14 cellular contexts compared by ENCODE assay signal in the genomic region with DNA sequence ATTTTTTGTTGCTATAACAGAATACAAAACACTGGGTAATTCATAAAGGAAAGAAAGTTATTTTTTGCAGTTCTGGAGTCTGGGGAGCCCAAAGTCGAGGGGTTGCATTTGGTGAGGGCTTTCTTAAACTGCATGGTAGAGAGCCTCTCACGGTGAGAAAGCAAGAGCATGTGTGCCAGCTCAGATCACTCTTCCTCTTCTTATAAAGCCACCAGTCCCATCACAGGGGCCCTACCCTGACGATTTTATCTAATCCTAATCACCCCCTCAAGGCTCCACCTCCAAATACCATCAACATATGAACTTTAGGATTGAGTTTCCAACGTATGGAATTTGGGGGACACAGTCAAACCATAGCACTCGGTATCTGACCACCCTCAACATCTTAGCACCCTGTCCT. TPM values are rescaled to one million over a fixed set of nuclear protein-coding genes. Genes with fewer than 3 reads are reported as not detected.
DNase-seq lines count a peak whose midpoint lies in the region; ATAC-seq, FAIRE-seq and TF ChIP-seq lines count a peak whose summit lies in the region.
"Had no signal": no experiment of that assay in that cellular context is flagged by ENCODE, and none has a peak within 500 bp of the region (broad histone marks: within the 10 kb centered on the region; RNA-seq: fewer than 3 reads in every experiment).

No MANE protein-coding gene starts in this region.

- TF ChIP-seq RAD21 in HepG2 (CRISPR knock-in tag; IDR thresholded peaks at IDR 0.05) = no peak

- peaks cover 4% of the 10 kb centered on the region; the same call in 1 of the 2 replicates for H4K20me1 ChIP-seq in HepG2 (ENCODE audit: insufficient read depth, low read length)

- no peak for TF ChIP-seq CTCF in HepG2 (CRISPR knock-in tag; IDR thresholded peaks at IDR 0.05)
- TF ChIP-seq CTCF in right lobe of liver (IDR thresholded peaks at IDR 0.05) = no peak
- TF ChIP-seq CTCF in endothelial cell (IDR thresholded peaks at IDR 0.05; ENCODE audit: unreplicated experiment) = no peak
- no peak for TF ChIP-seq CTCF in type B pancreatic cell (conservative IDR thresholded peaks at IDR 0.05)
- TF ChIP-seq CTCF in pancreas (IDR thresholded peaks at IDR 0.05) = no peak

- peaks cover 25% of the 10 kb centered on the region for H3K79me2 ChIP-seq in HepG2 (ENCODE audit: insufficient read depth, low read length)

- H3K9me3 Mint-ChIP-seq in T-cell (no peaks in the 10 kb centered on the region), endothelial cell (ENCODE audit: unreplicated experiment) (no peaks in the 10 kb centered on the region), type B pancreatic cell (no peaks in the 10 kb centered on the region)

- in situ Hi-C loops in HepG2 (cut with HindIII; ENCODE audit: extremely low pct_ligation_motif_present, low pct_unique_long_range_greater_than_20kb) = no loop called here

- POLR2A ChIA-PET in HepG2 (lab: Yijun Ruan, JAX) = no interaction called here
- POLR2A ChIA-PET in T-cell (lab: Charles Lee) = no interaction called here

- ATAC-seq in HepG2 = no peak
- no peak for ATAC-seq in right lobe of liver
- no peak for ATAC-seq in T-cell (replicated peaks in 1 of 4)
- no peak for ATAC-seq in GM21360 (IDR thresholded peaks at IDR 0.05; ENCODE audit: unreplicated experiment)
- no peak for ATAC-seq in HG02840 (IDR thresholded peaks at IDR 0.05; ENCODE audit: low FRiP score, unreplicated experiment)
- no peak for ATAC-seq in pancreas

- H3K4me3 Mint-ChIP-seq in T-cell (peak overlapping the region in 2 of 3 donors; percentile 84 to 92), endothelial cell (ENCODE audit: unreplicated experiment) (peak overlapping the region; percentile 96), type B pancreatic cell (peak overlapping the region; percentile 96)

- H3K4me1 Mint-ChIP-seq in T-cell (peaks cover 53 to 65% (median 53%) of the 10 kb centered on the region in 3 donors), endothelial cell (ENCODE audit: unreplicated experiment) (peaks cover 16% of the 10 kb centered on the region), type B pancreatic cell (ENCODE audit: unreplicated experiment) (peaks cover 28% of the 10 kb centered on the region)

- no TSS peak for BruUV-seq in HepG2 (replicated peaks; lab: Mats Ljungman, UMichigan)

- CTCF ChIA-PET in HepG2 (lab: Yijun Ruan, JAX; ENCODE audit: low intra/inter-chr PET ratio, low total read pairs) (no interaction called here), T-cell (lab: Charles Lee) (no interaction called here)

- 94% methylated on average over 5 of the region's 5 CpGs for WGBS in HepG2 (ENCODE audit: low lambda C conversion rate)
- 75% methylated on average over 3 of the region's 5 CpGs for WGBS in right lobe of liver (ENCODE audit: insufficient coverage, low coverage, low lambda C conversion rate, missing lambda C conversion rate)
- 79 to 83% methylated on average over 5 of the region's 5 CpGs for WGBS in pancreas, 2 donors

- H3K27ac ChIP-seq in HepG2 (ENCODE audit: extremely low read length, insufficient read depth, low read length) (no peak overlapping the region), right lobe of liver (no peak overlapping the region), pancreas (no peak overlapping the region)
- H3K27ac ChIP-seq: epithelial cell of prostate had no signal

- H3K27ac Mint-ChIP-seq in T-cell (peak overlapping the region; percentile 85 to 93), endothelial cell (ENCODE audit: unreplicated experiment) (peak overlapping the region; percentile 99), type B pancreatic cell (peak overlapping the region; percentile 93)

- no peak overlapping the region for H3K4me2 ChIP-seq in HepG2 (ENCODE audit: low read depth, low read length)

- intact Hi-C loops in HepG2 (cut with micrococcal nuclease; ENCODE audit: unreplicated experiment) = no loop called here
- intact Hi-C loops in right lobe of liver (cut with DNase I) = no loop called here
- intact Hi-C loops in pancreas (cut with DNase I) = no loop called here

- H3K27me3 Mint-ChIP-seq in T-cell (no peaks in the 10 kb centered on the region), endothelial cell (ENCODE audit: unreplicated experiment) (peaks cover 4% of the 10 kb centered on the region), type B pancreatic cell (no peaks in the 10 kb centered on the region)

- no peak overlapping the region for H3K9ac ChIP-seq in HepG2 (ENCODE audit: insufficient read depth, low read depth, low read length)

- TF ChIP-seq POLR2A in HepG2 (IDR thresholded peaks at IDR 0.05; ENCODE audit: insufficient read depth in 1 of 2, low read depth in 2 of 2, low read length in 2 of 2) = no peak
- TF ChIP-seq POLR2A in right lobe of liver (IDR thresholded peaks at IDR 0.05) = no peak

- H3K36me3 ChIP-seq in HepG2 (replicated peaks in 1 of 2; ENCODE audit: control insufficient read depth in 1 of 2, insufficient read depth in 2 of 2, low read length in 2 of 2) = peaks cover 3 to 4% of the 10 kb centered on the region in 2 experiments; a peak in 2 of 5 replicates
- H3K36me3 ChIP-seq in right lobe of liver = peaks cover 0 to 12% (median 5%) of the 10 kb centered on the region in 4 donors
- peaks cover 0 to 4% (median 4%) of the 10 kb centered on the region in 3 donors for H3K36me3 ChIP-seq in pancreas

- H3K9me3 ChIP-seq in HepG2 (ENCODE audit: low read length) (no peaks in the 10 kb centered on the region), right lobe of liver (no peaks in the 10 kb centered on the region), pancreas (no peaks in the 10 kb centered on the region)
- H3K9me3 ChIP-seq: BE2C, SJSA1 had no signal

- peaks cover 38% of the 10 kb centered on the region for H3K4me1 ChIP-seq in HepG2 (ENCODE audit: insufficient read depth, low read length)
- peaks cover 0 to 20% (median 2%) of the 10 kb centered on the region in 4 donors for H3K4me1 ChIP-seq in right lobe of liver
- peaks cover 0 to 12% (median 10%) of the 10 kb centered on the region in 3 donors for H3K4me1 ChIP-seq in pancreas

- H3K27me3 ChIP-seq in HepG2 (ENCODE audit: control insufficient read depth in 1 of 2, insufficient read depth in 2 of 2, low read length in 2 of 2) (no peaks in the 10 kb centered on the region), right lobe of liver (no peaks in the 10 kb centered on the region), pancreas (no peaks in the 10 kb centered on the region)
- H3K27me3 ChIP-seq: BE2C, brain microvascular endothelial cell, SJSA1 had no signal

- H3K36me3 Mint-ChIP-seq in T-cell = peaks cover 5% of the 10 kb centered on the region
- peaks cover 5% of the 10 kb centered on the region for H3K36me3 Mint-ChIP-seq in endothelial cell (ENCODE audit: low read depth, unreplicated experiment)
- peaks cover 9% of the 10 kb centered on the region for H3K36me3 Mint-ChIP-seq in type B pancreatic cell

- no peak for TF ChIP-seq EP300 in HepG2 (IDR thresholded peaks at IDR 0.05; ENCODE audit: low read depth in 2 of 2, low read length in 2 of 2)
- TF ChIP-seq EP300 in HepG2 (CRISPR knock-in tag; IDR thresholded peaks at IDR 0.05; ENCODE audit: borderline replicate concordance) = no peak

- no peak for FAIRE-seq in HepG2 (lab: Jason Lieb, UNC)
- FAIRE-seq in pancreas (lab: Jason Lieb, UNC) = no peak

- no peak overlapping the region; a peak in 1 of 6 replicates for H3K4me3 ChIP-seq in HepG2 (replicated peaks in 1 of 3; ENCODE audit: insufficient read depth in 1 of 3, low read depth in 2 of 3, low read length in 3 of 3)
- no peak overlapping the region for H3K4me3 ChIP-seq in right lobe of liver
- no peak overlapping the region for H3K4me3 ChIP-seq in pancreas

- H2AFZ ChIP-seq in HepG2 (ENCODE audit: low read length) = peak overlapping the region; percentile 95

- DNase-seq in HepG2 (ENCODE audit: low spot score) = no peak
- DNase-seq in right lobe of liver = no peak
- DNase-seq in T-cell = no peak
- DNase-seq in endothelial cell (ENCODE audit: low spot score) = no peak
- no peak for DNase-seq in type B pancreatic cell (ENCODE audit: extremely low spot score, unreplicated experiment)
- no peak for DNase-seq in pancreas
- DNase-seq: activated CD8-positive, alpha-beta memory T cell treated with anti-CD3 and anti-CD28 coated beads for 24 hours; BE2C; brain microvascular endothelial cell; NCI-H446 treated with DMSO at 0.1 percent for 48 hours had no signal

RNA-seq across cellular contexts. Expression of a gene that starts 1.0 kb away (rescaled TPM):
- total RNA-seq in HepG2 (2016; rRNA removed; fragmentation: Illumina TruSeq; extraction: Trizol) (16.3 and 27.9 TPM in 2 replicates), right lobe of liver (10 to 100 TPM in 5 of 6 experiments, 1 to 10 TPM in 1; 9.9 to 15.5 (median 12.4) TPM), T-cell (10 to 100 TPM; 70.6 to 87.2 (median 73.3) TPM), endothelial cell (ENCODE audit: unreplicated experiment) (65.0 TPM), type B pancreatic cell (ENCODE audit: low replicate concordance) (46.7 and 69.2 TPM in 2 replicates), pancreas (10 to 100 TPM; 10.7 to 24.9 (median 13.1) TPM)
- 6.2 and 7.1 TPM in 2 replicates for total RNA-seq in HepG2 (2016; cell fraction: cytosol; rRNA removed; fragmentation: Illumina TruSeq; extraction: Trizol; ENCODE audit: low read depth)
- total RNA-seq in HepG2 (2016; cell fraction: insoluble cytoplasmic fraction; rRNA removed; fragmentation: Illumina TruSeq; extraction: Trizol) = 14.0 and 27.8 TPM in 2 replicates
- total RNA-seq in HepG2 (2016; cell fraction: membrane; rRNA removed; fragmentation: Illumina TruSeq; extraction: Trizol) = 10.0 and 13.7 TPM in 2 replicates
- total RNA-seq in HepG2 (2016; cell fraction: nucleus; rRNA removed; fragmentation: Illumina TruSeq; extraction: Trizol) = 37.6 and 44.2 TPM in 2 replicates
- polyA plus RNA-seq in HepG2 (2011; rRNA removed) (20.9 and 26.3 TPM in 2 replicates), pancreas (10 to 100 TPM; 15.9 to 20.4 TPM)
- 15.1 and 16.2 TPM in 2 replicates for polyA plus RNA-seq in HepG2 (2011; cell fraction: cytosol; rRNA removed)
- polyA plus RNA-seq in HepG2 (2011; cell fraction: nucleus; rRNA removed) = 91.2 and 91.4 TPM in 2 replicates
- 16.7 and 21.2 TPM in 2 replicates for polyA plus RNA-seq in HepG2 (2012)
- polyA plus RNA-seq in HepG2 (2016; cell fraction: cytosol; fragmentation: Illumina TruSeq; extraction: Trizol; ENCODE audit: low read depth) = 1.0 and 1.3 TPM in 2 replicates
- 10.0 and 11.4 TPM in 2 replicates for polyA plus RNA-seq in HepG2 (2016; cell fraction: insoluble cytoplasmic fraction; fragmentation: Illumina TruSeq; extraction: Trizol; ENCODE audit: low read depth)
- 2.5 and 2.7 TPM in 2 replicates for polyA plus RNA-seq in HepG2 (2016; cell fraction: membrane; fragmentation: Illumina TruSeq; extraction: Trizol; ENCODE audit: low read depth)
- 50.1 TPM in 2 replicates for polyA plus RNA-seq in HepG2 (2016; cell fraction: nucleus; fragmentation: Illumina TruSeq; extraction: Trizol; ENCODE audit: insufficient read depth, low read depth)
- 42.0 and 70.7 TPM in 2 replicates for polyA minus RNA-seq in HepG2 (2011; rRNA and poly(A)+ RNA removed; ENCODE audit: low replicate concordance)
- polyA minus RNA-seq in HepG2 (2011; cell fraction: cytosol; rRNA and poly(A)+ RNA removed) = 12.7 and 13.3 TPM in 2 replicates
- polyA minus RNA-seq in HepG2 (2011; cell fraction: nucleus; rRNA and poly(A)+ RNA removed) = 70.0 and 73.5 TPM in 2 replicates

RNA-seq across cellular contexts. Expression of a gene that starts 37.1 kb away (rescaled TPM):
- total RNA-seq in HepG2 (2016; rRNA removed; fragmentation: Illumina TruSeq; extraction: Trizol) (not detected in 2 replicates), right lobe of liver (not detected), T-cell (not detected), endothelial cell (ENCODE audit: unreplicated experiment) (not detected), type B pancreatic cell (ENCODE audit: low replicate concordance) (1.4 and 19.8 TPM in 2 replicates), pancreas (not detected)
- not detected in 2 replicates for total RNA-seq in HepG2 (2016; cell fraction: cytosol; rRNA removed; fragmentation: Illumina TruSeq; extraction: Trizol; ENCODE audit: low read depth)
- not detected in 2 replicates for total RNA-seq in HepG2 (2016; cell fraction: insoluble cytoplasmic fraction; rRNA removed; fragmentation: Illumina TruSeq; extraction: Trizol)
- total RNA-seq in HepG2 (2016; cell fraction: membrane; rRNA removed; fragmentation: Illumina TruSeq; extraction: Trizol) = not detected in 2 replicates
- total RNA-seq in HepG2 (2016; cell fraction: nucleus; rRNA removed; fragmentation: Illumina TruSeq; extraction: Trizol) = not detected in 2 replicates
- polyA plus RNA-seq in HepG2 (2011; rRNA removed) (not detected in 2 replicates), pancreas (under 1 TPM in 1 of 2 donors, not detected in 1; 0.35 TPM)
- not detected in 2 replicates for polyA plus RNA-seq in HepG2 (2011; cell fraction: cytosol; rRNA removed)
- not detected in 2 replicates for polyA plus RNA-seq in HepG2 (2011; cell fraction: nucleus; rRNA removed)
- polyA plus RNA-seq in HepG2 (2012) = not detected in 2 replicates
- not detected in 2 replicates for polyA plus RNA-seq in HepG2 (2016; cell fraction: cytosol; fragmentation: Illumina TruSeq; extraction: Trizol; ENCODE audit: low read depth)
- polyA plus RNA-seq in HepG2 (2016; cell fraction: insoluble cytoplasmic fraction; fragmentation: Illumina TruSeq; extraction: Trizol; ENCODE audit: low read depth) = not detected in 2 replicates
- polyA plus RNA-seq in HepG2 (2016; cell fraction: membrane; fragmentation: Illumina TruSeq; extraction: Trizol; ENCODE audit: low read depth) = not detected in 2 replicates
- not detected in 2 replicates for polyA plus RNA-seq in HepG2 (2016; cell fraction: nucleus; fragmentation: Illumina TruSeq; extraction: Trizol; ENCODE audit: insufficient read depth, low read depth)
- not detected in 2 replicates for polyA minus RNA-seq in HepG2 (2011; rRNA and poly(A)+ RNA removed; ENCODE audit: low replicate concordance)
- polyA minus RNA-seq in HepG2 (2011; cell fraction: cytosol; rRNA and poly(A)+ RNA removed) = not detected in 2 replicates
- polyA minus RNA-seq in HepG2 (2011; cell fraction: nucleus; rRNA and poly(A)+ RNA removed) = not detected in 2 replicates
- total RNA-seq: SJSA1 had no signal

RNA-seq across cellular contexts. Expression of a gene that starts 48.9 kb away (rescaled TPM):
- total RNA-seq in HepG2 (2016; rRNA removed; fragmentation: Illumina TruSeq; extraction: Trizol) (40.9 and 63.2 TPM in 2 replicates), right lobe of liver (10 to 100 TPM; 51.4 to 77.5 (median 56.0) TPM), T-cell (10 to 100 TPM; 23.0 to 41.6 (median 38.9) TPM), endothelial cell (ENCODE audit: unreplicated experiment) (63.7 TPM), type B pancreatic cell (ENCODE audit: low replicate concordance) (87.1 and 88.1 TPM in 2 replicates), pancreas (10 to 100 TPM; 44.5 to 85.5 (median 50.1) TPM)
- total RNA-seq in HepG2 (2016; cell fraction: cytosol; rRNA removed; fragmentation: Illumina TruSeq; extraction: Trizol; ENCODE audit: low read depth) = 3.7 and 5.4 TPM in 2 replicates
- total RNA-seq in HepG2 (2016; cell fraction: insoluble cytoplasmic fraction; rRNA removed; fragmentation: Illumina TruSeq; extraction: Trizol) = 40.0 and 59.5 TPM in 2 replicates
- total RNA-seq in HepG2 (2016; cell fraction: membrane; rRNA removed; fragmentation: Illumina TruSeq; extraction: Trizol) = 22.3 and 23.2 TPM in 2 replicates
- 37.9 and 43.8 TPM in 2 replicates for total RNA-seq in HepG2 (2016; cell fraction: nucleus; rRNA removed; fragmentation: Illumina TruSeq; extraction: Trizol)
- polyA plus RNA-seq in HepG2 (2011; rRNA removed) (69.4 and 76.3 TPM in 2 replicates), pancreas (10 to 100 TPM; 29.8 to 55.1 TPM)
- polyA plus RNA-seq in HepG2 (2011; cell fraction: cytosol; rRNA removed) = 38.4 and 54.0 TPM in 2 replicates
- polyA plus RNA-seq in HepG2 (2011; cell fraction: nucleus; rRNA removed) = 64.7 and 65.0 TPM in 2 replicates
- polyA plus RNA-seq in HepG2 (2012) = 76.2 and 86.9 TPM in 2 replicates
- 3.1 TPM in 2 replicates for polyA plus RNA-seq in HepG2 (2016; cell fraction: cytosol; fragmentation: Illumina TruSeq; extraction: Trizol; ENCODE audit: low read depth)
- 70.3 and 75.5 TPM in 2 replicates for polyA plus RNA-seq in HepG2 (2016; cell fraction: insoluble cytoplasmic fraction; fragmentation: Illumina TruSeq; extraction: Trizol; ENCODE audit: low read depth)
- polyA plus RNA-seq in HepG2 (2016; cell fraction: membrane; fragmentation: Illumina TruSeq; extraction: Trizol; ENCODE audit: low read depth) = 12.5 and 13.4 TPM in 2 replicates
- polyA plus RNA-seq in HepG2 (2016; cell fraction: nucleus; fragmentation: Illumina TruSeq; extraction: Trizol; ENCODE audit: insufficient read depth, low read depth) = 70.7 and 72.2 TPM in 2 replicates
- polyA minus RNA-seq in HepG2 (2011; rRNA and poly(A)+ RNA removed; ENCODE audit: low replicate concordance) = 45.5 and 101 TPM in 2 replicates
- 37.5 and 49.8 TPM in 2 replicates for polyA minus RNA-seq in HepG2 (2011; cell fraction: cytosol; rRNA and poly(A)+ RNA removed)
- polyA minus RNA-seq in HepG2 (2011; cell fraction: nucleus; rRNA and poly(A)+ RNA removed) = 38.5 and 46.5 TPM in 2 replicates
